In the genomic region with DNA sequence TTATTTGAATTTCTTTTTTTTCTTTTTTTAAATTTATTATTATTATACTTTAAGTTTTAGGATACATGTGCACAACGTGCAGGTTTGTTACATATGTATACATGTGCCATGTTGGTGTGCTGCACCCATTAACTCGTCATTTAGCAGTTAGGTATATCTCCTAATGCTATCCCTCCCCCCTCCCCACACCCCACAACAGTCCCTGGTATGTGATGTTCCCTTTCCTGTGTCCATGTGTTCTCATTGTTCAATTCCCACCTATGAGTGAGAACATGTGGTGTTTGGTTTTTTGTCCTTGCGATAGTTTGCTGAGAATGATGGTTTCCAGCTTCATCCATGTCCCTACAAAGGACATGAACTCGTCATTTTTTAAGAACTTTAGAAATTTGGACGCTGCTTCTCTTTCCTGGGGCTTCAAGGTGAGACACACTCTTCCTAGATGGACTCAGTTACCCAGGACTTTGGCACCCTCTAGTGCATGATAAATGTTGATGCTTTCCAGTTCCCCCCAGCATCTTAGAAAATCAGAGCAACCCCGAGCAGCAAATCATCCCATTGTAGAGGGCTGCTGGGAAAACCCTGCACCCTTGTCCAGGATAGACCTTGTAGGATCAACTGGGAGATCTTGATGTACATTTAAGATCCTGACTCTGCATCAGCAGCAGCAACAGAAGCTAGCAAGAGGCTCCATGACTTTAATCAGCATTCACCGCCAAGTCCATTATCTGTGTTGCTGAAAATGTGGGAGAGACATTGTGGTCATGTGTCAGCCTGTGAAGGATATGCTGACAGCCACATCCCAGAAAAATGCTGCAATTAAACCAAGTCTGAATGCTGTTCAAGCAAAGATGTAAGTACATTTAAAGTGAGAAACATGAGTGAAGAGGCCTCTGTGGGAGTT, we compare ENCODE assay signal across 8 cellular contexts.
A peak's percentile ranks its signal among the peaks of the same experiment; 100 is the strongest.
DNase-seq lines count a peak whose midpoint lies in the region; ATAC-seq, FAIRE-seq and TF ChIP-seq lines count a peak whose summit lies in the region.
"Not testable (repeated sequence)": the region's sequence is repeated elsewhere in the genome, so short reads cannot be mapped to it uniquely, and the experiment has no call there.

No MANE protein-coding gene starts in this region.

- ATAC-seq in gastrocnemius medialis = peak; percentile 82 to 83

- H2AK5ac ChIP-seq in H1 (ENCODE audit: low read depth, low read length) = not testable (repeated sequence)

- TF ChIP-seq CTCF in Loucy (conservative IDR thresholded peaks at IDR 0.05; ENCODE audit: low read length) (peak; percentile 60), H1 (IDR thresholded peaks at IDR 0.05; ENCODE audit: control extremely low read depth in 1 of 3, insufficient read depth in 1 of 3, low read depth in 1 of 3, low read length in 3 of 3) (peak; percentile 15 to 72 (median 61)), keratinocyte (optimal IDR thresholded peaks at IDR 0.05 in 1 of 3, IDR thresholded peaks at IDR 0.05 in 1 of 3, conservative IDR thresholded peaks at IDR 0.05 in 1 of 3; ENCODE audit: extremely low read depth in 1 of 3, insufficient read depth in 2 of 3, low read length in 3 of 3) (peak; percentile 14 to 40 (median 38)), gastrocnemius medialis (IDR thresholded peaks at IDR 0.05 in 4 of 5, conservative IDR thresholded peaks at IDR 0.05 in 1 of 5) (peak; percentile 29 to 57 (median 51))

- not testable (repeated sequence) for H4K8ac ChIP-seq in H1 (ENCODE audit: extremely low read depth, insufficient read depth, low read length)

- intact Hi-C loops in gastrocnemius medialis (cut with DNase I; ENCODE audit: low total_unique reads) = loop anchor here (1.0 to 5.0 kb wide), 2 partner anchors 266 to 505 kb away; a partner anchor contains a TSS

- not testable (repeated sequence) for H3F3A ChIP-seq in Loucy (ENCODE audit: low read depth)

- CTCF ChIA-PET in H1 (lab: Charles Lee; ENCODE audit: partially characterized antibody) = interaction anchor here (0.6 to 3.8 kb wide), 33 partner anchors 11 to 722 kb away, joined by 3 to 14 read pairs (median 4); a partner anchor contains a TSS

- H3K79me2 ChIP-seq in Loucy (ENCODE audit: insufficient read depth, low read length); H1 (ENCODE audit: control insufficient read depth in 1 of 2, insufficient read depth in 2 of 2, low read length in 2 of 2); keratinocyte (ENCODE audit: control insufficient read depth, insufficient read depth, low read length): not testable (repeated sequence)

- not testable (repeated sequence) for H3K9ac ChIP-seq in Loucy (ENCODE audit: low read depth, low read length, poor library complexity, severe bottlenecking); H1 (replicated peaks in 1 of 4; ENCODE audit: extremely low read depth in 1 of 4, low read depth in 3 of 4, low read length in 3 of 4); keratinocyte (ENCODE audit: control insufficient read depth, extremely low read depth, insufficient read depth, low read length)

- not testable (repeated sequence) for H3K4ac ChIP-seq in H1 (replicated peaks; ENCODE audit: insufficient read length, low read depth, low read length)

- 56% methylated on average over 6 of the region's 7 CpGs; no CpG with 5 or more reads in 1 of the 2 experiments for WGBS in H1 (ENCODE audit: extremely low coverage in 1 of 2, insufficient coverage in 1 of 2, insufficient read length in 1 of 2, insufficient replicate concordance in 2 of 2, low coverage in 1 of 2, low lambda C conversion rate in 2 of 2, missing lambda C conversion rate in 1 of 2), 2 experiments

- dilution Hi-C loops in keratinocyte (cut with MboI; ENCODE audit: extremely low pct_ligation_motif_present, low sequenced_read_pairs) = not testable (repeated sequence)

- not testable (repeated sequence) for TF ChIP-seq EP300 in H1 (IDR thresholded peaks at IDR 0.05; ENCODE audit: borderline replicate concordance in 1 of 2, low read depth in 2 of 2, low read length in 2 of 2)

- not testable (repeated sequence) for H2BK12ac ChIP-seq in H1 (ENCODE audit: low read depth, low read length)

- not testable (repeated sequence) for H2BK120ac ChIP-seq in H1 (replicated peaks; ENCODE audit: low read depth, low read length)

- DNase-seq in DMS153 treated with DMSO at 0.1 percent for 48 hours (lab: John Stamatoyannopoulos, UW; ENCODE audit: unreplicated experiment) (peak; percentile 19), H4 (ENCODE audit: low spot score) (peak; percentile 40), NCI-H510A treated with DMSO at 0.1 percent for 48 hours (lab: John Stamatoyannopoulos, UW) (peak; percentile 45), SJCRH30 (peak; percentile 6 to 55), H1 (ENCODE audit: low read depth in 1 of 2, low spot score in 2 of 2) (peak; percentile 17 to 45), gastrocnemius medialis (peak in 1 of 2 donors; percentile 14)
- not testable (repeated sequence) for DNase-seq in keratinocyte (ENCODE audit: low read depth, low spot score)

- H3K23me2 ChIP-seq in H1 (ENCODE audit: low read depth, low read length) = not testable (repeated sequence)

- not testable (repeated sequence) for H4K20me1 ChIP-seq in Loucy (ENCODE audit: insufficient read depth, low read length, poor library complexity, severe bottlenecking); H1 (replicated peaks in 1 of 2; ENCODE audit: control insufficient read depth in 1 of 2, insufficient read depth in 2 of 2, low read length in 2 of 2); keratinocyte (ENCODE audit: control insufficient read depth, extremely low read depth, insufficient read depth, low read length)

- H4K91ac ChIP-seq in H1 (replicated peaks; ENCODE audit: insufficient read length, low read length) = not testable (repeated sequence)

- H4K5ac ChIP-seq in H1 (ENCODE audit: insufficient read length, low read depth, low read length) = not testable (repeated sequence)

- in situ Hi-C loops in gastrocnemius medialis (cut with MboI; ENCODE audit: low sequenced_read_pairs in 4 of 4) = loop anchor here in 2 of 4 donors (5.0 to 10.0 kb wide), 2 partner anchors 499 to 501 kb away; no protein-coding TSS in a partner anchor

- not testable (repeated sequence) for TF ChIP-seq POLR2A in H1 (IDR thresholded peaks at IDR 0.05; ENCODE audit: control extremely low read depth in 1 of 2, low read depth in 2 of 2, low read length in 2 of 2); gastrocnemius medialis (IDR thresholded peaks at IDR 0.05)

- not testable (repeated sequence) for H3K27ac ChIP-seq in SJCRH30; H1 (ENCODE audit: low read depth, low read length); keratinocyte (ENCODE audit: control insufficient read depth, insufficient read depth, low read length); gastrocnemius medialis

- H2BK20ac ChIP-seq in H1 (ENCODE audit: low read length) = not testable (repeated sequence)

- not testable (repeated sequence) for H2BK15ac ChIP-seq in H1 (ENCODE audit: low read length)

- H3K79me1 ChIP-seq in H1 (ENCODE audit: low read depth, low read length) = not testable (repeated sequence)

- not testable (repeated sequence) for H3K14ac ChIP-seq in H1 (ENCODE audit: insufficient read length)

- not testable (repeated sequence) for H3K9me3 ChIP-seq in Loucy (ENCODE audit: insufficient read depth, low read depth, low read length); SJCRH30 (replicated peaks); H1 (ENCODE audit: insufficient read depth in 2 of 2, low read depth in 1 of 2, low read length in 1 of 2); keratinocyte (ENCODE audit: control insufficient read depth, low read depth, low read length); gastrocnemius medialis

- not testable (repeated sequence) for H2AFZ ChIP-seq in Loucy (ENCODE audit: low read length); keratinocyte (ENCODE audit: control insufficient read depth, low read length)
- H2AFZ ChIP-seq in H1 (ENCODE audit: low read length) = peak overlapping the region; percentile 79

- H3K18ac ChIP-seq in H1 (ENCODE audit: extremely low read depth, low read length) = not testable (repeated sequence)

- not testable (repeated sequence) for H3K9me1 ChIP-seq in keratinocyte (ENCODE audit: control insufficient read depth, extremely low read depth, insufficient read depth, low read length)

- not testable (repeated sequence) for H3K4me2 ChIP-seq in Loucy (ENCODE audit: low read depth, low read length, poor library complexity, severe bottlenecking); H1 (ENCODE audit: insufficient read depth in 1 of 2, low read depth in 2 of 2, low read length in 2 of 2); keratinocyte (ENCODE audit: control insufficient read depth, extremely low read depth, insufficient read depth, low read depth, low read length)

- H3K36me3 ChIP-seq in Loucy (ENCODE audit: insufficient read depth, low read length); SJCRH30; H1 (ENCODE audit: control insufficient read depth in 2 of 4, insufficient read depth in 4 of 4, low read length in 3 of 4); keratinocyte (ENCODE audit: control insufficient read depth in 2 of 2, extremely low read depth in 1 of 2, insufficient read depth in 2 of 2, low read length in 2 of 2); gastrocnemius medialis: not testable (repeated sequence)

- H3K4me1 ChIP-seq in Loucy (ENCODE audit: insufficient read depth, low read length, poor library complexity, severe bottlenecking); SJCRH30; H1 (replicated peaks in 1 of 4; ENCODE audit: control insufficient read depth in 3 of 4, insufficient read depth in 4 of 4, low read length in 3 of 4); keratinocyte (ENCODE audit: control insufficient read depth, extremely low read depth, insufficient read depth, low read length); gastrocnemius medialis: not testable (repeated sequence)

- POLR2A ChIA-PET in H1 (lab: Charles Lee; ENCODE audit: partially characterized antibody) = not testable (repeated sequence)

- peak; percentile 90 for FAIRE-seq in H1 (lab: Jason Lieb, UNC)
- not testable (repeated sequence) for FAIRE-seq in keratinocyte (lab: Jason Lieb, UNC)

- H3K23ac ChIP-seq in H1 (ENCODE audit: insufficient read length) = not testable (repeated sequence)

- H2BK5ac ChIP-seq in H1 (ENCODE audit: low read depth, low read length) = not testable (repeated sequence)

- peak; percentile 91 to 93 for TF ChIP-seq RAD21 in H1 (IDR thresholded peaks at IDR 0.05 in 1 of 2, conservative IDR thresholded peaks at IDR 0.05 in 1 of 2; ENCODE audit: low read depth in 2 of 2, low read length in 2 of 2)

- H3K4me3 ChIP-seq in Loucy (ENCODE audit: low read length, poor library complexity, severe bottlenecking); SJCRH30; H1 (ENCODE audit: extremely low read depth in 1 of 4, insufficient read depth in 2 of 4, low read depth in 3 of 4, low read length in 4 of 4); keratinocyte (ENCODE audit: control insufficient read depth in 2 of 3, extremely low read depth in 1 of 3, insufficient read depth in 2 of 3, low read depth in 1 of 3, low read length in 3 of 3); gastrocnemius medialis: not testable (repeated sequence)

- not testable (repeated sequence) for H3K9me2 ChIP-seq in Loucy (replicated peaks; ENCODE audit: low read depth, low read length)

- H3K27me3 ChIP-seq in Loucy (ENCODE audit: insufficient read depth, low read length, poor library complexity, severe bottlenecking); SJCRH30; H1 (replicated peaks in 1 of 4; ENCODE audit: control insufficient read depth in 3 of 4, extremely low read depth in 1 of 4, insufficient read depth in 3 of 4, low read length in 3 of 4); keratinocyte (ENCODE audit: control insufficient read depth, extremely low read depth, insufficient read depth, low read length); gastrocnemius medialis: not testable (repeated sequence)

- not testable (repeated sequence) for H3K56ac ChIP-seq in H1 (replicated peaks; ENCODE audit: insufficient read length, low read depth, low read length)
